Comparison of ENCODE assay signal across 8 cellular contexts in genomic region chr3:196179380-196180308, GRCh38. TPM values are rescaled to one million over a fixed set of nuclear protein-coding genes. Genes with fewer than 3 reads are reported as not detected.
DNase-seq lines count a peak whose midpoint lies in the region; ATAC-seq and TF ChIP-seq lines count a peak whose summit lies in the region.

No MANE protein-coding gene starts in this region.

- peak; percentile 21 for TF ChIP-seq RAD21 in neural cell (conservative IDR thresholded peaks at IDR 0.05)

- no peaks in the 10 kb centered on the region for H3K9me3 ChIP-seq in neural cell (ENCODE audit: low read length)

- TF ChIP-seq EP300 in neural cell (conservative IDR thresholded peaks at IDR 0.05; ENCODE audit: poor library complexity, severe bottlenecking) = no peak

- peak overlapping the region; percentile 32 for H3K4me3 ChIP-seq in neural cell (ENCODE audit: low read length)

- H3K4me3 Mint-ChIP-seq in dendritic cell treated with granulocyte-macrophage colony-stimulating factor and Interleukin-4, amounts not matched to agents 40 ng/mL and 50 ng/mL, for 4 days = peak overlapping the region; percentile 2

- peaks cover 7% of the 10 kb centered on the region for H3K27me3 Mint-ChIP-seq in dendritic cell treated with granulocyte-macrophage colony-stimulating factor and Interleukin-4, amounts not matched to agents 40 ng/mL and 50 ng/mL, for 4 days

- H3K79me2 ChIP-seq in neural cell (replicated peaks; ENCODE audit: insufficient read depth, low read length) = no peaks in the 10 kb centered on the region

- no peaks in the 10 kb centered on the region for H3K36me3 Mint-ChIP-seq in dendritic cell treated with granulocyte-macrophage colony-stimulating factor and Interleukin-4, amounts not matched to agents 40 ng/mL and 50 ng/mL, for 4 days (ENCODE audit: low read depth)

- peak overlapping the region; percentile 54 for H3K4me2 ChIP-seq in neural cell (ENCODE audit: low read length)

- in situ Hi-C loops in GM13977 (cut with MboI; ENCODE audit: low pct_unique_long_range_greater_than_20kb, low sequenced_read_pairs, unreplicated experiment) = no loop called here

- peak overlapping the region; percentile 52 for H3K9ac ChIP-seq in neural cell (ENCODE audit: low read length)

- H3F3A ChIP-seq in neural cell (ENCODE audit: insufficient read depth, low read length, poor library complexity, severe bottlenecking) = no peaks in the 10 kb centered on the region

- DNase-seq in GM13977 (ENCODE audit: low spot score) = peak; percentile 88
- DNase-seq in NCI-H1436 treated with DMSO at 0.1 percent for 48 hours (lab: John Stamatoyannopoulos, UW) = peak; percentile 97
- DNase-seq in activated CD4-positive, alpha-beta T cell treated with anti-CD3 and anti-CD28 coated beads, Interleukin-2, amount 50 U/mL, for 1 hour = peak; percentile 79
- no peak for DNase-seq in COLO668 (lab: John Stamatoyannopoulos, UW; ENCODE audit: unreplicated experiment)

- H2AFZ ChIP-seq in neural cell (ENCODE audit: low read depth, low read length) = peak overlapping the region; percentile 28

- ATAC-seq in HG02588 (IDR thresholded peaks at IDR 0.05; ENCODE audit: unreplicated experiment) = peak; percentile 68

- intact Hi-C loops in dendritic cell treated with granulocyte-macrophage colony-stimulating factor and Interleukin-4, amounts not matched to agents 40 ng/mL and 50 ng/mL, for 4 days (cut with micrococcal nuclease) = no loop called here

- peak; percentile 51 for TF ChIP-seq CTCF in GM13977 (IDR thresholded peaks at IDR 0.05; ENCODE audit: extremely low read depth, insufficient read depth, missing control alignments)
- TF ChIP-seq CTCF in neural cell (IDR thresholded peaks at IDR 0.05; ENCODE audit: poor library complexity, severe bottlenecking) = peak; percentile 11

- H3K27ac Mint-ChIP-seq in dendritic cell treated with granulocyte-macrophage colony-stimulating factor and Interleukin-4, amounts not matched to agents 40 ng/mL and 50 ng/mL, for 4 days = peak overlapping the region; percentile 43

- H3K4me1 Mint-ChIP-seq in dendritic cell treated with granulocyte-macrophage colony-stimulating factor and Interleukin-4, amounts not matched to agents 40 ng/mL and 50 ng/mL, for 4 days (ENCODE audit: low read depth) = peaks cover 20% of the 10 kb centered on the region

- H3K27me3 ChIP-seq in neural cell (ENCODE audit: insufficient read depth, low read depth, low read length) = no peaks in the 10 kb centered on the region

- H3K36me3 ChIP-seq in neural cell (ENCODE audit: insufficient read depth, low read length) = no peaks in the 10 kb centered on the region

- peak overlapping the region; percentile 76 for H3K27ac ChIP-seq in neural cell (ENCODE audit: low read length)
- peak overlapping the region; percentile 59 for H3K27ac ChIP-seq in temporal lobe (ENCODE audit: low read depth, low read length)

- no peaks in the 10 kb centered on the region for H3K9me2 ChIP-seq in neural cell (ENCODE audit: insufficient read depth, low read length)

- H4K20me1 ChIP-seq in neural cell (ENCODE audit: insufficient read depth) = no peaks in the 10 kb centered on the region

- H3K9me3 Mint-ChIP-seq in dendritic cell treated with granulocyte-macrophage colony-stimulating factor and Interleukin-4, amounts not matched to agents 40 ng/mL and 50 ng/mL, for 4 days = no peaks in the 10 kb centered on the region

TF ChIP-seq in neural cell, 6 proteins besides CTCF, POLR2A, EP300 and RAD21:
- peak; percentile 43 for TF ChIP-seq TAF1 (IDR thresholded peaks at IDR 0.05; ENCODE audit: low read depth)
- TF ChIP-seq, protein P1, sequence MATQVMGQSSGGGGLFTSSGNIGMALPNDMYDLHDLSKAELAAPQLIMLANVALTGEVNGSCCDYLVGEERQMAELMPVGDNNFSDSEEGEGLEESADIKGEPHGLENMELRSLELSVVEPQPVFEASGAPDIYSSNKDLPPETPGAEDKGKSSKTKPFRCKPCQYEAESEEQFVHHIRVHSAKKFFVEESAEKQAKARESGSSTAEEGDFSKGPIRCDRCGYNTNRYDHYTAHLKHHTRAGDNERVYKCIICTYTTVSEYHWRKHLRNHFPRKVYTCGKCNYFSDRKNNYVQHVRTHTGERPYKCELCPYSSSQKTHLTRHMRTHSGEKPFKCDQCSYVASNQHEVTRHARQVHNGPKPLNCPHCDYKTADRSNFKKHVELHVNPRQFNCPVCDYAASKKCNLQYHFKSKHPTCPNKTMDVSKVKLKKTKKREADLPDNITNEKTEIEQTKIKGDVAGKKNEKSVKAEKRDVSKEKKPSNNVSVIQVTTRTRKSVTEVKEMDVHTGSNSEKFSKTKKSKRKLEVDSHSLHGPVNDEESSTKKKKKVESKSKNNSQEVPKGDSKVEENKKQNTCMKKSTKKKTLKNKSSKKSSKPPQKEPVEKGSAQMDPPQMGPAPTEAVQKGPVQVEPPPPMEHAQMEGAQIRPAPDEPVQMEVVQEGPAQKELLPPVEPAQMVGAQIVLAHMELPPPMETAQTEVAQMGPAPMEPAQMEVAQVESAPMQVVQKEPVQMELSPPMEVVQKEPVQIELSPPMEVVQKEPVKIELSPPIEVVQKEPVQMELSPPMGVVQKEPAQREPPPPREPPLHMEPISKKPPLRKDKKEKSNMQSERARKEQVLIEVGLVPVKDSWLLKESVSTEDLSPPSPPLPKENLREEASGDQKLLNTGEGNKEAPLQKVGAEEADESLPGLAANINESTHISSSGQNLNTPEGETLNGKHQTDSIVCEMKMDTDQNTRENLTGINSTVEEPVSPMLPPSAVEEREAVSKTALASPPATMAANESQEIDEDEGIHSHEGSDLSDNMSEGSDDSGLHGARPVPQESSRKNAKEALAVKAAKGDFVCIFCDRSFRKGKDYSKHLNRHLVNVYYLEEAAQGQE (IDR thresholded peaks at IDR 0.05; ENCODE audit: borderline replicate concordance) = peak; percentile 57
- TF ChIP-seq EZH2 (IDR thresholded peaks at IDR 0.05; ENCODE audit: borderline replicate concordance, insufficient read depth, low read length, poor library complexity, severe bottlenecking) = no peak
- peak; percentile 71 for TF ChIP-seq POLR2AphosphoS5 (IDR thresholded peaks at IDR 0.05)
- TF ChIP-seq MXI1 (conservative IDR thresholded peaks at IDR 0.05; ENCODE audit: poor library complexity, severe bottlenecking) = peak; percentile 23
TF ChIP-seq in neural cell: peak in this region for 4.

RNA-seq across cellular contexts. Expression of gene ZDHHC19, which starts 31.6 kb away (rescaled TPM):
- 3.8 TPM in 1 of 2 replicates, not detected in the other for polyA plus RNA-seq in neural cell
- not detected in 2 replicates for polyA minus RNA-seq in neural cell
- total RNA-seq in temporal lobe = not detected

RNA-seq across cellular contexts. Expression of gene SLC51A, which starts 36.7 kb away (rescaled TPM):
- polyA plus RNA-seq in neural cell = 1.3 TPM in 1 of 2 replicates, not detected in the other
- not detected in 2 replicates for polyA minus RNA-seq in neural cell
- total RNA-seq in temporal lobe = 0.49 TPM
